Comparison of ENCODE assay signal across 8 cellular contexts in genomic region chr17:1783834-1784611, GRCh38. TPM values are rescaled to one million over a fixed set of nuclear protein-coding genes. Genes with fewer than 3 reads are reported as not detected.
DNase-seq lines count a peak whose midpoint lies in the region; ATAC-seq and TF ChIP-seq lines count a peak whose summit lies in the region.

No MANE protein-coding gene starts in this region.

- peak; percentile 53; the same call in 1 of the 2 replicates for TF ChIP-seq CTCF in KMS-11 (conservative IDR thresholded peaks at IDR 0.05; ENCODE audit: low read depth, low read length)

- no peak overlapping the region for H3K9ac ChIP-seq in KMS-11
- H3K9ac ChIP-seq in rectal smooth muscle tissue (ENCODE audit: low read length) = no peak overlapping the region

- H3K4me2 ChIP-seq in KMS-11 = no peak overlapping the region

- H3K36me3 Mint-ChIP-seq in activated naive CD8-positive, alpha-beta T cell treated with anti-CD3 and anti-CD28 coated beads, Interleukin-2, amount 50 U/mL, for 24 hours (ENCODE audit: low read depth) = peaks cover 27% of the 10 kb centered on the region

- H2AFZ ChIP-seq in KMS-11 (ENCODE audit: low read depth) = no peak overlapping the region

- H3K27ac ChIP-seq in KMS-11 = no peak overlapping the region
- peak overlapping the region; percentile 93 for H3K27ac ChIP-seq in rectal smooth muscle tissue (ENCODE audit: low read depth, low read length)

- H3K9me3 Mint-ChIP-seq in activated naive CD8-positive, alpha-beta T cell treated with anti-CD3 and anti-CD28 coated beads, Interleukin-2, amount 50 U/mL, for 24 hours = no peaks in the 10 kb centered on the region

- H4K20me1 ChIP-seq in KMS-11 (ENCODE audit: insufficient read depth) = no peaks in the 10 kb centered on the region

- H3K79me2 ChIP-seq in KMS-11 (ENCODE audit: insufficient read depth, low read depth) = no peaks in the 10 kb centered on the region

- H3K27me3 Mint-ChIP-seq in activated naive CD8-positive, alpha-beta T cell treated with anti-CD3 and anti-CD28 coated beads, Interleukin-2, amount 50 U/mL, for 24 hours = no peaks in the 10 kb centered on the region

- H3K27ac Mint-ChIP-seq in activated naive CD8-positive, alpha-beta T cell treated with anti-CD3 and anti-CD28 coated beads, Interleukin-2, amount 50 U/mL, for 24 hours = peak overlapping the region; percentile 24

- DNase-seq in EH (ENCODE audit: low read depth) = peak; percentile 73
- DNase-seq in activated naive CD8-positive, alpha-beta T cell treated with anti-CD3 and anti-CD28 coated beads, Interleukin-2, amount 50 U/mL, for 24 hours = no peak
- DNase-seq in cardiac septum (ENCODE audit: low spot score) = peak; percentile 83
- DNase-seq in stimulated activated CD4-positive, alpha-beta T cell treated with anti-CD3 and anti-CD28 coated beads, Interleukin-4, amount 100 ng/mL, for 1 hour = no peak
- no peak for DNase-seq in effector CD8-positive, alpha-beta T cell (lab: John Stamatoyannopoulos, UW)

- intact Hi-C loops in cardiac septum (cut with DNase I) = loop anchor here (2.0 to 5.0 kb wide), 4 partner anchors 59 to 207 kb away; partner anchors contain the start of gene WDR81

- H3K4me1 ChIP-seq in KMS-11 (ENCODE audit: low read depth, poor library complexity, severe bottlenecking) (no peaks in the 10 kb centered on the region), rectal smooth muscle tissue (ENCODE audit: control insufficient read depth, insufficient read depth, low read length) (peaks cover 40% of the 10 kb centered on the region)

- H3K36me3 ChIP-seq in KMS-11 (ENCODE audit: insufficient read depth) (no peaks in the 10 kb centered on the region), rectal smooth muscle tissue (ENCODE audit: control insufficient read depth, insufficient read depth, low read length) (peaks cover 7% of the 10 kb centered on the region)

- H3K4me3 ChIP-seq in KMS-11 (IDR thresholded peaks at IDR 0.05; ENCODE audit: insufficient read depth, low read depth, low read length) = no peak overlapping the region
- H3K4me3 ChIP-seq in rectal smooth muscle tissue (ENCODE audit: low read length) = peak overlapping the region; percentile 34

- peaks cover 15% of the 10 kb centered on the region for H3K4me1 Mint-ChIP-seq in activated naive CD8-positive, alpha-beta T cell treated with anti-CD3 and anti-CD28 coated beads, Interleukin-2, amount 50 U/mL, for 24 hours

- no peak for ATAC-seq in activated naive CD8-positive, alpha-beta T cell treated with anti-CD3 and anti-CD28 coated beads, Interleukin-2, amount 50 U/mL, for 24 hours
- ATAC-seq in HG03280 (IDR thresholded peaks at IDR 0.05; ENCODE audit: unreplicated experiment) = no peak

- H3K27me3 ChIP-seq in KMS-11 (ENCODE audit: insufficient read depth, low read depth) (no peaks in the 10 kb centered on the region), rectal smooth muscle tissue (ENCODE audit: control insufficient read depth, insufficient read depth, low read length) (no peaks in the 10 kb centered on the region)

- H3K4me3 Mint-ChIP-seq in activated naive CD8-positive, alpha-beta T cell treated with anti-CD3 and anti-CD28 coated beads, Interleukin-2, amount 50 U/mL, for 24 hours = no peak overlapping the region

RNA-seq across cellular contexts. Expression of gene SERPINF1, which starts 22.2 kb away (rescaled TPM):
- total RNA-seq in cardiac septum = 163 TPM

RNA-seq across cellular contexts. Expression of gene SERPINF2, which starts 41.4 kb away (rescaled TPM):
- 1.2 TPM for total RNA-seq in cardiac septum

RNA-seq across cellular contexts. Expression of gene SMYD4, which starts 45.7 kb away (rescaled TPM):
- total RNA-seq in cardiac septum = 8.8 TPM

RNA-seq across cellular contexts. Expression of gene RPA1, which starts 45.8 kb away (rescaled TPM):
- total RNA-seq in cardiac septum = 76.7 TPM

RNA-seq across cellular contexts. Expression of gene WDR81, which starts 59.5 kb away (rescaled TPM):
- total RNA-seq in cardiac septum = 7.2 TPM

Comparison
In these comparisons a context has a peak if more than half of its experiments do, and no peak if none do; other contexts are left out.
1. DNase-seq: peak in EH (single experiment) and cardiac septum (single experiment); none in activated naive CD8-positive, alpha-beta T cell treated with anti-CD3 and anti-CD28 coated beads, Interleukin-2, amount 50 U/mL, for 24 hours (single experiment), stimulated activated CD4-positive, alpha-beta T cell treated with anti-CD3 and anti-CD28 coated beads, Interleukin-4, amount 100 ng/mL, for 1 hour (single experiment) and effector CD8-positive, alpha-beta T cell (single experiment).